In the genomic region with DNA sequence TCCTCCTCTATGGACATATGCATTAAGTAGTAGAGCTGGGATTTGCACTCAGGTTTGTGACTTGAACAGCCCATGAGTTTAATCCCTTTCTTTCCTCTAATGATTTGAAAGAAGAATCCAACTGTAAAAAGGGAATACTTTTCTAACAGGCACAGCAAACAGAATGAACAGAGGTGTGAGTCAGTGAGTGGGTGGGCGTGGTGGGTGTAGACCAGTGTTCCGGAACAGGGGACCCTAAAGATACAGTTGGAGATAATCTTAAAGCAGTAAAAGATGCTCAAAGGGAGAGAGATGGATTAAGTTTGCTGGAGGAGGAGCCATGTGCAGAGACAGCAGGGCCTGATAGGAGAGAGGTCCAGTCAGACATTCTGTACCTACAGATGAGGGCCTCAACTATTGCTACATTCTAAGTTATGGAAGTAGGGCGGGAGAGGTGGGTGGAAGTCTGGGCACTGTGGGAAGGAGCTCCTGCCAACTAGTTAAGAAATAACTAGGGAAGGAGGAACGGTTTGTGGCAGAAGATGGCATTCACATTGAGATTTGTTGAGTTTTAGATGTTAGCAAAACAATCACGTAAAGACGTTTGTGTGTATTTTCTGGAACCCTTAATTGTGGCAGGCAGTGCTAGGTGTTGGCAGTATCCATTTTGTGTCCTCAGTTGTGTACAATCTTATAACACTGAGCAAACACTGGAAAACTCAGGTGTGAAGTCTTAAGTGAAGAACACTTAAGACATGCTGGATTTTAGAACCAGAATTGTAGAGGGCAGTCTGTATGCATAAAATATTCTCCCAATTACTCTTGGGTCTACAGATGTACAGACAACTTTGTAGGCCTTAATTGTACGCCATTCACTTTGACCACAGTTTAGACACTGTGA, we compare ENCODE assay signal across 1 cellular context.
TF ChIP-seq lines count a peak whose summit lies in the region.

No MANE protein-coding gene starts in this region.

TF ChIP-seq in HEK293, 187 proteins besides CTCF, POLR2A, EP300 and RAD21 (continued from another document):
- TF ChIP-seq, protein P1, sequence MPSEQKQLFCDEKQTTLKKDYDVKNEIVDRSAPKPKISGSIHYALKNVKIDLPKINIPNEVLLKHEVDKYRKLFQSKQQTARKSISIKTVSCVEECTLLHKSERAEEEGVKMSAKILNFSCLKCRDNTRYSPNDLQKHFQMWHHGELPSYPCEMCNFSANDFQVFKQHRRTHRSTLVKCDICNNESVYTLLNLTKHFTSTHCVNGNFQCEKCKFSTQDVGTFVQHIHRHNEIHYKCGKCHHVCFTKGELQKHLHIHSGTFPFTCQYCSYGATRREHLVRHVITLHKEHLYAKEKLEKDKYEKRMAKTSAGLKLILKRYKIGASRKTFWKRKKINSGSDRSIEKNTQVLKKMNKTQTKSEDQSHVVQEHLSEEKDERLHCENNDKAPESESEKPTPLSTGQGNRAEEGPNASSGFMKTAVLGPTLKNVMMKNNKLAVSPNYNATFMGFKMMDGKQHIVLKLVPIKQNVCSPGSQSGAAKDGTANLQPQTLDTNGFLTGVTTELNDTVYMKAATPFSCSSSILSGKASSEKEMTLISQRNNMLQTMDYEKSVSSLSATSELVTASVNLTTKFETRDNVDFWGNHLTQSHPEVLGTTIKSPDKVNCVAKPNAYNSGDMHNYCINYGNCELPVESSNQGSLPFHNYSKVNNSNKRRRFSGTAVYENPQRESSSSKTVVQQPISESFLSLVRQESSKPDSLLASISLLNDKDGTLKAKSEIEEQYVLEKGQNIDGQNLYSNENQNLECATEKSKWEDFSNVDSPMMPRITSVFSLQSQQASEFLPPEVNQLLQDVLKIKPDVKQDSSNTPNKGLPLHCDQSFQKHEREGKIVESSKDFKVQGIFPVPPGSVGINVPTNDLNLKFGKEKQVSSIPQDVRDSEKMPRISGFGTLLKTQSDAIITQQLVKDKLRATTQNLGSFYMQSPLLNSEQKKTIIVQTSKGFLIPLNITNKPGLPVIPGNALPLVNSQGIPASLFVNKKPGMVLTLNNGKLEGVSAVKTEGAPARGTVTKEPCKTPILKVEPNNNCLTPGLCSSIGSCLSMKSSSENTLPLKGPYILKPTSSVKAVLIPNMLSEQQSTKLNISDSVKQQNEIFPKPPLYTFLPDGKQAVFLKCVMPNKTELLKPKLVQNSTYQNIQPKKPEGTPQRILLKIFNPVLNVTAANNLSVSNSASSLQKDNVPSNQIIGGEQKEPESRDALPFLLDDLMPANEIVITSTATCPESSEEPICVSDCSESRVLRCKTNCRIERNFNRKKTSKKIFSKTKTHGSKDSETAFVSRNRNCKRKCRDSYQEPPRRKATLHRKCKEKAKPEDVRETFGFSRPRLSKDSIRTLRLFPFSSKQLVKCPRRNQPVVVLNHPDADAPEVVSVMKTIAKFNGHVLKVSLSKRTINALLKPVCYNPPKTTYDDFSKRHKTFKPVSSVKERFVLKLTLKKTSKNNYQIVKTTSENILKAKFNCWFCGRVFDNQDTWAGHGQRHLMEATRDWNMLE (tag by site-specific recombination; conservative IDR thresholded peaks at IDR 0.05; ENCODE audit: low read depth): no peak
- TF ChIP-seq, protein P2, sequence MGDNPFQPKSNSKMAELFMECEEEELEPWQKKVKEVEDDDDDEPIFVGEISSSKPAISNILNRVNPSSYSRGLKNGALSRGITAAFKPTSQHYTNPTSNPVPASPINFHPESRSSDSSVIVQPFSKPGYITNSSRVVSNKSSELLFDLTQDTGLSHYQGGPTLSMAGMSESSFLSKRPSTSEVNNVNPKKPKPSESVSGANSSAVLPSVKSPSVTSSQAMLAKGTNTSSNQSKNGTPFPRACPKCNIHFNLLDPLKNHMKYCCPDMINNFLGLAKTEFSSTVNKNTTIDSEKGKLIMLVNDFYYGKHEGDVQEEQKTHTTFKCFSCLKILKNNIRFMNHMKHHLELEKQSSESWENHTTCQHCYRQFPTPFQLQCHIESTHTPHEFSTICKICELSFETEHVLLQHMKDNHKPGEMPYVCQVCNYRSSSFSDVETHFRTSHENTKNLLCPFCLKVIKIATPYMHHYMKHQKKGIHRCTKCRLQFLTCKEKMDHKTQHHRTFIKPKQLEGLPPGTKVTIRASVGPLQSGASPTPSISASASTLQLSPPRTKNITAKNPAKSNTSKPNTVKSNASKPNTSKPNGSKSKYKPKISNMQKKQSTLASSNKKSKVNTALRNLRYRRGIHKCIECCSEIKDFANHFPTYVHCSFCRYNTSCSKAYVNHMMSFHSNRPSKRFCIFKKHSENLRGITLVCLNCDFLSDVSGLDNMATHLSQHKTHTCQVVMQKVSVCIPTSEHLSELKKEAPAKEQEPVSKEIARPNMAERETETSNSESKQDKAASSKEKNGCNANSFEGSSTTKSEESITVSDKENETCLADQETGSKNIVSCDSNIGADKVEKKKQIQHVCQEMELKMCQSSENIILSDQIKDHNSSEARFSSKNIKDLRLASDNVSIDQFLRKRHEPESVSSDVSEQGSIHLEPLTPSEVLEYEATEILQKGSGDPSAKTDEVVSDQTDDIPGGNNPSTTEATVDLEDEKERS (tag by site-specific recombination; IDR thresholded peaks at IDR 0.05): no peak
- TF ChIP-seq ZNF324 (tag by site-specific recombination; IDR thresholded peaks at IDR 0.05) (no peak), RBAK (tag by site-specific recombination; IDR thresholded peaks at IDR 0.05) (no peak), ZFHX2 (tag by site-specific recombination; conservative IDR thresholded peaks at IDR 0.05) (0 out of 2 replicates have a peak, but pooled peaks have one; percentile 6), ZNF610 (tag by site-specific recombination; IDR thresholded peaks at IDR 0.05; ENCODE audit: borderline replicate concordance) (no peak), ZNF629 (tag by site-specific recombination; IDR thresholded peaks at IDR 0.05) (no peak), ZNF501 (tag by site-specific recombination; IDR thresholded peaks at IDR 0.05) (no peak), EGR2 (tag by site-specific recombination; IDR thresholded peaks at IDR 0.05; ENCODE audit: low read depth) (0 out of 2 replicates have a peak, but pooled peaks have one; percentile 12), KLF16 (tag by site-specific recombination; IDR thresholded peaks at IDR 0.05) (no peak)
